In genomic region chr10:87860156-87860795, GRCh38 we compare ENCODE assay signal across 1 cellular context.
A peak's percentile ranks its signal among the peaks of the same experiment; 100 is the strongest.
TF ChIP-seq lines count a peak whose summit lies in the region.

No MANE protein-coding gene starts in this region.

TF ChIP-seq in GM12878, 131 proteins besides CTCF, POLR2A, EP300 and RAD21 (continues in another document):
- TF ChIP-seq MXI1 (IDR thresholded peaks at IDR 0.05; ENCODE audit: low read depth, low read length): no peak
- no peak for TF ChIP-seq NFXL1 (IDR thresholded peaks at IDR 0.05; ENCODE audit: borderline replicate concordance)
- no peak for TF ChIP-seq JUND (IDR thresholded peaks at IDR 0.05; ENCODE audit: low read depth, low read length)
- no peak for TF ChIP-seq GATAD2B (conservative IDR thresholded peaks at IDR 0.05; ENCODE audit: low read depth)
- TF ChIP-seq JUNB (IDR thresholded peaks at IDR 0.05): no peak
- no peak for TF ChIP-seq ZNF384 (IDR thresholded peaks at IDR 0.05; ENCODE audit: borderline replicate concordance, low read depth, low read length)
- no peak for TF ChIP-seq EGR1 (IDR thresholded peaks at IDR 0.05; ENCODE audit: borderline replicate concordance in 1 of 2, low read depth in 2 of 2, low read length in 2 of 2)
- peak; percentile 44; the same call in 1 of the 2 replicates for TF ChIP-seq IRF4 (IDR thresholded peaks at IDR 0.05; ENCODE audit: low read depth, low read length)
- no peak for TF ChIP-seq ZNF687 (IDR thresholded peaks at IDR 0.05)
- TF ChIP-seq NRF1 (conservative IDR thresholded peaks at IDR 0.05; ENCODE audit: low read depth, low read length): no peak
- no peak for TF ChIP-seq E2F4 (IDR thresholded peaks at IDR 0.05; ENCODE audit: low read depth, low read length)
- TF ChIP-seq IKZF2 (IDR thresholded peaks at IDR 0.05): peak; percentile 45 to 64; a peak in 3 of 4 replicates
- TF ChIP-seq POLR2AphosphoS2 (IDR thresholded peaks at IDR 0.05; ENCODE audit: low read depth, low read length): no peak
- TF ChIP-seq CBFB (IDR thresholded peaks at IDR 0.05; ENCODE audit: low read depth): no peak
- no peak for TF ChIP-seq HSF1 (IDR thresholded peaks at IDR 0.05; ENCODE audit: low read depth, low read length)
- TF ChIP-seq BMI1 (IDR thresholded peaks at IDR 0.05; ENCODE audit: borderline replicate concordance): no peak
- no peak for TF ChIP-seq TBL1XR1 (IDR thresholded peaks at IDR 0.05; ENCODE audit: low read depth, low read length)
- TF ChIP-seq CBX5 (IDR thresholded peaks at IDR 0.05; ENCODE audit: low read depth): no peak
- no peak for TF ChIP-seq NKRF (conservative IDR thresholded peaks at IDR 0.05)
- TF ChIP-seq STAT1 (conservative IDR thresholded peaks at IDR 0.05): no peak
- TF ChIP-seq ZBED1 (IDR thresholded peaks at IDR 0.05; ENCODE audit: borderline replicate concordance): no peak
- TF ChIP-seq PAX8 (IDR thresholded peaks at IDR 0.05): no peak
- TF ChIP-seq TCF3 (IDR thresholded peaks at IDR 0.05; ENCODE audit: borderline replicate concordance, insufficient read depth, low read depth, low read length): no peak
- peak; percentile 62 for TF ChIP-seq ZNF24 (IDR thresholded peaks at IDR 0.05)
- TF ChIP-seq ZZZ3 (IDR thresholded peaks at IDR 0.05; ENCODE audit: control insufficient read depth, insufficient read length, low read depth): no peak
- no peak for TF ChIP-seq ZNF207 (IDR thresholded peaks at IDR 0.05; ENCODE audit: borderline replicate concordance)
- 0 out of 2 replicates have a peak, but pooled peaks have one; percentile 50 for TF ChIP-seq NBN (IDR thresholded peaks at IDR 0.05)
- no peak for TF ChIP-seq HDAC6 (IDR thresholded peaks at IDR 0.05; ENCODE audit: unreplicated experiment)
- no peak for TF ChIP-seq CREB1 (IDR thresholded peaks at IDR 0.05; ENCODE audit: low read depth)
- TF ChIP-seq KAT2A (conservative IDR thresholded peaks at IDR 0.05; ENCODE audit: control insufficient read depth, low read depth, low read length): no peak
- no peak for TF ChIP-seq SMAD1 (IDR thresholded peaks at IDR 0.05; ENCODE audit: low read depth, partially characterized antibody)
- TF ChIP-seq SPI1 (IDR thresholded peaks at IDR 0.05; ENCODE audit: borderline replicate concordance, insufficient read depth, low read depth, low read length): peak; percentile 62
- TF ChIP-seq RAD51 (IDR thresholded peaks at IDR 0.05): peak; percentile 12; the same call in 1 of the 2 replicates
- peak; percentile 49 for TF ChIP-seq IKZF1 (conservative IDR thresholded peaks at IDR 0.05)
- TF ChIP-seq POU2F2 (IDR thresholded peaks at IDR 0.05; ENCODE audit: borderline replicate concordance, low read depth, low read length): no peak
- TF ChIP-seq IRF3 (IDR thresholded peaks at IDR 0.05): no peak
- TF ChIP-seq SIX5 (IDR thresholded peaks at IDR 0.05; ENCODE audit: low read depth, low read length, severe bottlenecking): no peak
- TF ChIP-seq SMC3 (IDR thresholded peaks at IDR 0.05; ENCODE audit: borderline replicate concordance, low read length): peak; percentile 86; the same call in 1 of the 2 replicates
- TF ChIP-seq ZNF592 (IDR thresholded peaks at IDR 0.05): 0 out of 2 replicates have a peak, but pooled peaks have one; percentile 38
- no peak for TF ChIP-seq ZBTB40 (IDR thresholded peaks at IDR 0.05; ENCODE audit: borderline replicate concordance)
- TF ChIP-seq MLLT1 (IDR thresholded peaks at IDR 0.05): no peak
- no peak for TF ChIP-seq NFIC (IDR thresholded peaks at IDR 0.05; ENCODE audit: low read depth, low read length)
- TF ChIP-seq CREM (IDR thresholded peaks at IDR 0.05; ENCODE audit: low read depth): no peak
- TF ChIP-seq ESRRA (IDR thresholded peaks at IDR 0.05; ENCODE audit: low read length): no peak
- TF ChIP-seq FOXM1 (IDR thresholded peaks at IDR 0.05; ENCODE audit: low read depth, low read length): peak; percentile 38; the same call in 1 of the 2 replicates
